In the genomic region with DNA sequence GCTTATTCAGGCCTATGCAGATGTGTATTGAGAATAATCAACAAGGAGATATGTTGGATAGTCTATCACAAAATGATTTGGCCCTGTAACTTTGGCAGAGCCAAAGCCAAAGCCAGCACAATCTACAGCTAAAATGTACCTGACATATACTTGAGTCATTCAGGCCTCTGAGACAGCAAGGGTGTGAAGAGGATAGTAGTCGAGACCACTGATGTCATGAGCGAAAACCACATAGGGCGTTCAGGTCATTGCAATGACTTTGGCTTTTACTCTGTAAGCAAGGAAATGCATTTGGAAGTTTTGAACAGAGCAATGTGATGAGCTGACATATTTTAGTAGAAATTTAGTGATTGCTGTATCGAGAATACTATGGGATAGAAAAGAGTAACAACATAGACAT, we compare ENCODE assay signal across 31 cellular contexts.
"Had no signal": no experiment of that assay in that cellular context is flagged by ENCODE, and none has a peak within 500 bp of the region (broad histone marks: within the 10 kb centered on the region; RNA-seq: fewer than 3 reads in every experiment).

No MANE protein-coding gene starts in this region.

- H3K4me3 Mint-ChIP-seq: activated CD4-positive, alpha-beta memory T cell treated with anti-CD3 and anti-CD28 coated beads, Interleukin-2, amount 10 ng/mL, durations not matched to agents 7 days and 5 days; activated CD4-positive, alpha-beta T cell treated with anti-CD3 and anti-CD28 coated beads, Interleukin-2, amount 10 ng/mL, durations not matched to agents 7 days and 5 days; activated naive CD4-positive, alpha-beta T cell treated with anti-CD3 and anti-CD28 coated beads, Interleukin-2, amount 10 ng/mL, durations not matched to agents 7 days and 5 days; activated naive CD8-positive, alpha-beta T cell treated with anti-CD3 and anti-CD28 coated beads, Interleukin-2, amount 10 ng/mL, durations not matched to agents 7 days and 5 days; activated T-cell treated with anti-CD3 and anti-CD28 coated beads, Interleukin-2, amount 50 U/mL, for 24 hours; activated T-cell treated with anti-CD3 and anti-CD28 coated beads, Interleukin-2, amount 50 U/mL, for 72 hours; brain; dendritic cell treated with granulocyte-macrophage colony-stimulating factor and Interleukin-4, amounts not matched to agents 40 ng/mL and 50 ng/mL, for 4 days; endodermal cell; WTC11 had no signal

- DNase-seq: activated CD4-positive, alpha-beta memory T cell treated with anti-CD3 and anti-CD28 coated beads, Interleukin-2, amount 10 ng/mL, durations not matched to agents 7 days and 5 days; activated CD4-positive, alpha-beta T cell treated with anti-CD3 and anti-CD28 coated beads for 1 hour; activated CD4-positive, alpha-beta T cell treated with anti-CD3 and anti-CD28 coated beads for 4 hours; activated CD4-positive, alpha-beta T cell treated with anti-CD3 and anti-CD28 coated beads, Interleukin-2, amount 10 ng/mL, durations not matched to agents 7 days and 5 days; activated CD4-positive, alpha-beta T cell treated with anti-CD3 and anti-CD28 coated beads, Interleukin-2, amount 50 U/mL, for 4 hours; activated CD8-positive, alpha-beta memory T cell treated with anti-CD3 and anti-CD28 coated beads, Interleukin-2, amount 50 U/mL, for 48 hours; activated gamma-delta T cell; activated naive CD4-positive, alpha-beta T cell; activated naive CD4-positive, alpha-beta T cell treated with anti-CD3 and anti-CD28 coated beads, Interleukin-2, amount 10 ng/mL, durations not matched to agents 7 days and 5 days; activated naive CD8-positive, alpha-beta T cell treated with anti-CD3 and anti-CD28 coated beads, Interleukin-2, amount 10 ng/mL, durations not matched to agents 7 days and 5 days; activated T-cell treated with anti-CD3 and anti-CD28 coated beads for 4 hours; activated T-cell treated with anti-CD3 and anti-CD28 coated beads, Interleukin-2, amount 50 U/mL, for 24 hours; activated T-cell treated with anti-CD3 and anti-CD28 coated beads, Interleukin-2, amount 50 U/mL, for 72 hours; central memory CD4-positive, alpha-beta T cell; cerebellar nuclear complex; dorsolateral prefrontal cortex; effector memory CD4-positive, alpha-beta T cell; endodermal cell; foreskin fibroblast; head of caudate nucleus; T-helper 2 cell had no signal

- H3K36me3 Mint-ChIP-seq: activated naive CD4-positive, alpha-beta T cell treated with anti-CD3 and anti-CD28 coated beads, Interleukin-2, amount 10 ng/mL, durations not matched to agents 7 days and 5 days; activated naive CD4-positive, alpha-beta T cell treated with anti-CD3 and anti-CD28 coated beads, Interleukin-2, amount 50 U/mL, for 72 hours; activated naive CD8-positive, alpha-beta T cell treated with anti-CD3 and anti-CD28 coated beads, Interleukin-2, amount 10 ng/mL, durations not matched to agents 7 days and 5 days; brain; WTC11 had no signal

- H3K27ac ChIP-seq: ascending aorta, breast epithelium, cardiac muscle cell, coronary artery, dorsolateral prefrontal cortex, VCaP had no signal

- H3K4me1 Mint-ChIP-seq: activated CD4-positive, alpha-beta memory T cell treated with anti-CD3 and anti-CD28 coated beads, Interleukin-2, amount 10 ng/mL, durations not matched to agents 7 days and 5 days; activated CD4-positive, alpha-beta T cell treated with anti-CD3 and anti-CD28 coated beads, Interleukin-2, amount 10 ng/mL, durations not matched to agents 7 days and 5 days; activated naive CD4-positive, alpha-beta T cell treated with anti-CD3 and anti-CD28 coated beads, Interleukin-2, amount 10 ng/mL, durations not matched to agents 7 days and 5 days; activated naive CD8-positive, alpha-beta T cell treated with anti-CD3 and anti-CD28 coated beads, Interleukin-2, amount 10 ng/mL, durations not matched to agents 7 days and 5 days; brain; endodermal cell; WTC11 had no signal

- H3K4me3 ChIP-seq: ascending aorta, breast epithelium, cardiac muscle cell, coronary artery, dorsolateral prefrontal cortex had no signal

- H3K36me3 ChIP-seq: ascending aorta, breast epithelium, cardiac muscle cell had no signal

- H3K27me3 Mint-ChIP-seq: activated CD4-positive, alpha-beta memory T cell treated with anti-CD3 and anti-CD28 coated beads, Interleukin-2, amount 10 ng/mL, durations not matched to agents 7 days and 5 days; activated CD4-positive, alpha-beta T cell treated with anti-CD3 and anti-CD28 coated beads, Interleukin-2, amount 10 ng/mL, durations not matched to agents 7 days and 5 days; activated naive CD4-positive, alpha-beta T cell treated with anti-CD3 and anti-CD28 coated beads, Interleukin-2, amount 10 ng/mL, durations not matched to agents 7 days and 5 days; activated naive CD8-positive, alpha-beta T cell treated with anti-CD3 and anti-CD28 coated beads, Interleukin-2, amount 10 ng/mL, durations not matched to agents 7 days and 5 days; activated T-cell treated with anti-CD3 and anti-CD28 coated beads, Interleukin-2, amount 50 U/mL, for 24 hours; brain; dendritic cell treated with granulocyte-macrophage colony-stimulating factor and Interleukin-4, amounts not matched to agents 40 ng/mL and 50 ng/mL, for 4 days had no signal

- H3K27ac Mint-ChIP-seq: activated CD4-positive, alpha-beta memory T cell treated with anti-CD3 and anti-CD28 coated beads, Interleukin-2, amount 10 ng/mL, durations not matched to agents 7 days and 5 days; activated CD4-positive, alpha-beta T cell treated with anti-CD3 and anti-CD28 coated beads, Interleukin-2, amount 10 ng/mL, durations not matched to agents 7 days and 5 days; activated naive CD4-positive, alpha-beta T cell treated with anti-CD3 and anti-CD28 coated beads, Interleukin-2, amount 10 ng/mL, durations not matched to agents 7 days and 5 days; activated naive CD4-positive, alpha-beta T cell treated with anti-CD3 and anti-CD28 coated beads, Interleukin-2, amount 50 U/mL, for 72 hours; activated naive CD8-positive, alpha-beta T cell treated with anti-CD3 and anti-CD28 coated beads, Interleukin-2, amount 10 ng/mL, durations not matched to agents 7 days and 5 days; activated T-cell treated with anti-CD3 and anti-CD28 coated beads, Interleukin-2, amount 50 U/mL, for 24 hours; activated T-cell treated with anti-CD3 and anti-CD28 coated beads, Interleukin-2, amount 50 U/mL, for 72 hours; brain; dendritic cell treated with granulocyte-macrophage colony-stimulating factor and Interleukin-4, amounts not matched to agents 40 ng/mL and 50 ng/mL, for 4 days; endodermal cell; WTC11 had no signal

- H3K27me3 ChIP-seq: ascending aorta, breast epithelium, cardiac muscle cell, dorsolateral prefrontal cortex had no signal

- H3K9me3 Mint-ChIP-seq: endodermal cell had no signal

- H3K9me3 ChIP-seq: ascending aorta, breast epithelium had no signal

- ATAC-seq: activated naive CD4-positive, alpha-beta T cell treated with anti-CD3 and anti-CD28 coated beads, Interleukin-2, amount 50 U/mL, for 72 hours; activated T-cell treated with anti-CD3 and anti-CD28 coated beads, Interleukin-2, amount 50 U/mL, for 72 hours; esophagus mucosa; WTC11 had no signal
